ENCODE assay signal across 23 cellular contexts in the genomic region with DNA sequence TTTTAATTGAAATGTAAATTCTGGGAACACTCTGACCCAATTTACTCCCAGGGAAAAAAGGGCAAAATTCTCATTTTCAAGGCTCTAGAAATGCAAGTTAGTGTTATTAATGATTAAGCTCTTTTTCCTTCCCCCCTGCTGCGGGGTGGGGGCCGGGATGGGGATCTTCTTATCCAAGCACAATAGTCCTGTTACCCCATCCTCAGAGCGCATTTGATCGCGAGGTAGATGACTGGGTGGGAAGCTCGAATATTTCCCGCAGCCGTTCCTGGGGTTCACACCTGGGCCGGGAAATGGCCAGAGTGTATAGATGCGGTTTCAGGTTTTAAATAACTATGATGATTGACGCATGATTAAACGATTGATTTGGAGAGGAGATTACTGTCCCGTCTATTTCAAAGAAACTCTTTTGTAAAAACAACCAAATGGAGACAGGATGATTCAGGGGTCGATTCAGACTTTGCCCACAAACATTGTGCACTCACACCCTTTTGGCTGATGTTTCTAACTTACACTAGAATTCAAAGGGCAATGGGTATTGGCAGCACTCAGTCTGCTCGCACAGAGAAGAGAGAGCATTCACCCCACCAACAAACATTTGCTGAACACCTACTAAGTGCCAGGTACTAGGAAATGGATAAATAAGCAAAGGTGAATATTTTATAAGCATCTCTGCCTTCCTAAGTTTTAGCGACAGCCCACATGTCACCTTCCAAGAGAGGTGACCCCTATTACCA. TPM values are rescaled to one million over a fixed set of nuclear protein-coding genes. Genes with fewer than 3 reads are reported as not detected.
A peak's percentile ranks its signal among the peaks of the same experiment; 100 is the strongest.
DNase-seq lines count a peak whose midpoint lies in the region; ATAC-seq, FAIRE-seq and TF ChIP-seq lines count a peak whose summit lies in the region.
"Had no signal": no experiment of that assay in that cellular context is flagged by ENCODE, and none has a peak within 500 bp of the region (broad histone marks: within the 10 kb centered on the region; RNA-seq: fewer than 3 reads in every experiment).

No MANE protein-coding gene starts in this region.

- DNase-seq in H1 (ENCODE audit: low read depth in 1 of 2, low spot score in 2 of 2) (no peak), kidney (no peak), right lobe of liver (peak; percentile 52 to 77 (median 69)), T-helper 9 cell (no peak)
- DNase-seq in effector memory CD4-positive, alpha-beta T cell = no peak
- DNase-seq: Caco-2; CD4-positive, CD25-positive, alpha-beta regulatory T cell; DMS 273 treated with DMSO at 0.1 percent for 48 hours; DMS79 treated with DMSO at 0.1 percent for 48 hours; GOT3; Karpas-422; NCI-H1694; NCI-H2081; NCI-H2171; NCI-H345; NCI-H524 treated with DMSO at 0.1 percent for 48 hours; NCI-H82; SIG-M5 had no signal

- H2BK12ac ChIP-seq in H1 (ENCODE audit: low read depth, low read length) = no peak overlapping the region

- H3K4me3 ChIP-seq in H1 (ENCODE audit: extremely low read depth in 1 of 4, insufficient read depth in 2 of 4, low read depth in 3 of 4, low read length in 4 of 4) = 0 out of 8 replicates have a peak overlapping the region, but pooled peaks of 1 of the 4 experiments have one; percentile 16
- H3K4me3 ChIP-seq in kidney (ENCODE audit: low read length in 2 of 2) = peak overlapping the region in 1 of 2 donors; percentile 18
- peak overlapping the region; percentile 18 to 49 (median 43) for H3K4me3 ChIP-seq in right lobe of liver
- no peak overlapping the region for H3K4me3 ChIP-seq in effector memory CD4-positive, alpha-beta T cell (ENCODE audit: insufficient read depth, low read depth, low read length, poor library complexity, severe bottlenecking)
- H3K4me3 ChIP-seq: GM12878 had no signal

- H3K14ac ChIP-seq in H1 (ENCODE audit: insufficient read length) = no peak overlapping the region

- no peaks in the 10 kb centered on the region for H3K9me3 ChIP-seq in H1 (ENCODE audit: insufficient read depth in 2 of 2, low read depth in 1 of 2, low read length in 1 of 2)
- H3K9me3 ChIP-seq in kidney (ENCODE audit: control insufficient read depth in 1 of 2, low read length in 2 of 2) = no peaks in the 10 kb centered on the region
- H3K9me3 ChIP-seq in right lobe of liver = no peaks in the 10 kb centered on the region
- no peaks in the 10 kb centered on the region for H3K9me3 ChIP-seq in effector memory CD4-positive, alpha-beta T cell (ENCODE audit: control insufficient read depth, low read length)

- ATAC-seq in right lobe of liver (peak; percentile 75 to 84 (median 81)), GM21717 (IDR thresholded peaks at IDR 0.05; ENCODE audit: unreplicated experiment) (no peak), GM18520 (IDR thresholded peaks at IDR 0.05; ENCODE audit: unreplicated experiment) (no peak)
- ATAC-seq: GM12878, Panc1, SK-N-SH treated with all-trans-retinoic acid at 6 μM for 48 hours had no signal

- H4K20me1 ChIP-seq in H1 (replicated peaks in 1 of 2; ENCODE audit: control insufficient read depth in 1 of 2, insufficient read depth in 2 of 2, low read length in 2 of 2) = no peaks in the 10 kb centered on the region

- no peaks in the 10 kb centered on the region for H3K79me1 ChIP-seq in H1 (ENCODE audit: low read depth, low read length)

- H3K18ac ChIP-seq in H1 (ENCODE audit: extremely low read depth, low read length) = no peak overlapping the region

- POLR2A ChIA-PET in H1 (lab: Charles Lee; ENCODE audit: partially characterized antibody) = no interaction called here

- TF ChIP-seq EP300 in H1 (IDR thresholded peaks at IDR 0.05; ENCODE audit: borderline replicate concordance in 1 of 2, low read depth in 2 of 2, low read length in 2 of 2) = no peak

- H3K79me2 ChIP-seq in H1 (ENCODE audit: control insufficient read depth in 1 of 2, insufficient read depth in 2 of 2, low read length in 2 of 2) = no peaks in the 10 kb centered on the region

- H3K27ac ChIP-seq in H1 (ENCODE audit: low read depth, low read length) = no peak overlapping the region
- peak overlapping the region; percentile 65 to 70 for H3K27ac ChIP-seq in kidney (ENCODE audit: low read depth in 2 of 2, low read length in 2 of 2)
- H3K27ac ChIP-seq in right lobe of liver = peak overlapping the region; percentile 82 to 93 (median 91)
- no peak overlapping the region for H3K27ac ChIP-seq in effector memory CD4-positive, alpha-beta T cell (ENCODE audit: insufficient read depth, low read length, poor library complexity, severe bottlenecking)

- no peak overlapping the region for H4K8ac ChIP-seq in H1 (ENCODE audit: extremely low read depth, insufficient read depth, low read length)

- no peak overlapping the region for H2AK5ac ChIP-seq in H1 (ENCODE audit: low read depth, low read length)

- no peak for TF ChIP-seq POLR2A in H1 (IDR thresholded peaks at IDR 0.05; ENCODE audit: control extremely low read depth in 1 of 2, low read depth in 2 of 2, low read length in 2 of 2)
- no peak for TF ChIP-seq POLR2A in right lobe of liver (IDR thresholded peaks at IDR 0.05)

- H2BK20ac ChIP-seq in H1 (ENCODE audit: low read length) = no peak overlapping the region

- peaks cover 0 to 6% (median 2%) of the 10 kb centered on the region in 4 experiments; a peak in 4 of 7 replicates for H3K4me1 ChIP-seq in H1 (replicated peaks in 1 of 4; ENCODE audit: control insufficient read depth in 3 of 4, insufficient read depth in 4 of 4, low read length in 3 of 4)
- peaks cover 0 to 16% of the 10 kb centered on the region in 2 donors for H3K4me1 ChIP-seq in kidney (ENCODE audit: control insufficient read depth in 1 of 2, insufficient read depth in 1 of 2, low read depth in 1 of 2, low read length in 2 of 2)
- peaks cover 0 to 14% (median 0%) of the 10 kb centered on the region in 4 donors for H3K4me1 ChIP-seq in right lobe of liver
- no peaks in the 10 kb centered on the region for H3K4me1 ChIP-seq in effector memory CD4-positive, alpha-beta T cell (ENCODE audit: control insufficient read depth, insufficient read depth, low read length, poor library complexity, severe bottlenecking)
- H3K4me1 ChIP-seq: Caco-2 had no signal

- no peak for TF ChIP-seq CTCF in H1 (IDR thresholded peaks at IDR 0.05; ENCODE audit: control extremely low read depth in 1 of 3, insufficient read depth in 1 of 3, low read depth in 1 of 3, low read length in 3 of 3)
- TF ChIP-seq CTCF in kidney (IDR thresholded peaks at IDR 0.05; ENCODE audit: borderline replicate concordance, extremely low read depth, insufficient read depth) = no peak
- no peak for TF ChIP-seq CTCF in right lobe of liver (IDR thresholded peaks at IDR 0.05)

- H2BK120ac ChIP-seq in H1 (replicated peaks; ENCODE audit: low read depth, low read length) = no peak overlapping the region

- H4K91ac ChIP-seq in H1 (replicated peaks; ENCODE audit: insufficient read length, low read length) = no peak overlapping the region

- no peak for FAIRE-seq in H1 (lab: Jason Lieb, UNC)
- FAIRE-seq in kidney (lab: Jason Lieb, UNC) = no peak
- FAIRE-seq: GM12878 had no signal

- CTCF ChIA-PET in H1 (lab: Charles Lee; ENCODE audit: partially characterized antibody) = interaction anchor here (1.2 kb wide), 1 partner anchor 12 kb away, joined by 3 read pairs; no protein-coding TSS in a partner anchor

- intact Hi-C loops in kidney (cut with DNase I) (no loop called here), right lobe of liver (cut with DNase I) (no loop called here)

- peak overlapping the region; percentile 15 to 29; a peak in 1 of 4 replicates for H3K4me2 ChIP-seq in H1 (ENCODE audit: insufficient read depth in 1 of 2, low read depth in 2 of 2, low read length in 2 of 2)

- no peak overlapping the region for H2AFZ ChIP-seq in H1 (ENCODE audit: low read length)

- H3K23me2 ChIP-seq in H1 (ENCODE audit: low read depth, low read length) = no peaks in the 10 kb centered on the region

- H3K4ac ChIP-seq in H1 (replicated peaks; ENCODE audit: insufficient read length, low read depth, low read length) = no peak overlapping the region

- H3K36me3 ChIP-seq in H1 (ENCODE audit: control insufficient read depth in 2 of 4, insufficient read depth in 4 of 4, low read length in 3 of 4) (no peaks in the 10 kb centered on the region), kidney (ENCODE audit: control insufficient read depth in 1 of 2, insufficient read depth in 2 of 2, low read length in 2 of 2) (no peaks in the 10 kb centered on the region), right lobe of liver (no peaks in the 10 kb centered on the region)
- no peaks in the 10 kb centered on the region for H3K36me3 ChIP-seq in effector memory CD4-positive, alpha-beta T cell (ENCODE audit: control insufficient read depth, insufficient read depth, low read length)

- H3K27me3 ChIP-seq in H1 (replicated peaks in 1 of 4; ENCODE audit: control insufficient read depth in 3 of 4, extremely low read depth in 1 of 4, insufficient read depth in 3 of 4, low read length in 3 of 4) (no peaks in the 10 kb centered on the region), right lobe of liver (no peaks in the 10 kb centered on the region)
- H3K27me3 ChIP-seq in effector memory CD4-positive, alpha-beta T cell (replicated peaks; ENCODE audit: control insufficient read depth, insufficient read depth, low read length, poor library complexity, severe bottlenecking) = no peaks in the 10 kb centered on the region

- H4K5ac ChIP-seq in H1 (ENCODE audit: insufficient read length, low read depth, low read length) = no peak overlapping the region

- TF ChIP-seq RAD21 in H1 (IDR thresholded peaks at IDR 0.05 in 1 of 2, conservative IDR thresholded peaks at IDR 0.05 in 1 of 2; ENCODE audit: low read depth in 2 of 2, low read length in 2 of 2) = no peak

- H2BK5ac ChIP-seq in H1 (ENCODE audit: low read depth, low read length) = no peak overlapping the region

- H3K9ac ChIP-seq in H1 (replicated peaks in 1 of 4; ENCODE audit: extremely low read depth in 1 of 4, low read depth in 3 of 4, low read length in 3 of 4) = no peak overlapping the region
- peak overlapping the region in 1 of 2 donors; percentile 5 for H3K9ac ChIP-seq in kidney (ENCODE audit: low read length in 2 of 2)

- H3K23ac ChIP-seq in H1 (ENCODE audit: insufficient read length) = no peak overlapping the region

- WGBS in H1 (ENCODE audit: extremely low coverage in 1 of 2, insufficient coverage in 1 of 2, insufficient read length in 1 of 2, insufficient replicate concordance in 2 of 2, low coverage in 1 of 2, low lambda C conversion rate in 2 of 2, missing lambda C conversion rate in 1 of 2), 2 experiments = 61% methylated on average over 16 of the region's 16 CpGs; no CpG with 5 or more reads in 1 of the 2 experiments
- WGBS in right lobe of liver (ENCODE audit: insufficient coverage, low coverage, low lambda C conversion rate, missing lambda C conversion rate) = 4% methylated on average over 15 of the region's 16 CpGs

- no peak overlapping the region for H2BK15ac ChIP-seq in H1 (ENCODE audit: low read length)

- H3K56ac ChIP-seq in H1 (replicated peaks; ENCODE audit: insufficient read length, low read depth, low read length) = no peak overlapping the region

RNA-seq across cellular contexts. Expression of a gene that starts 55.0 kb away (rescaled TPM):
- 54.3 and 56.8 TPM in 2 replicates for total RNA-seq in H1 (2021; fragmentation: NEBNext Ultra II Directional; extraction: Animal tissue kit (Norgen Biotek cat#: 25700))
- 33.7 and 40.5 TPM in 2 replicates for polyA plus RNA-seq in H1 (2011; rRNA removed)
- 29.6 TPM for polyA plus RNA-seq in H1 (2011; cell fraction: cytosol; rRNA removed)
- 55.1 TPM for polyA plus RNA-seq in H1 (2011; cell fraction: nucleus; rRNA removed)
- polyA plus RNA-seq in H1 (2012, experiment 1 of 2) = 44.6 to 47.3 TPM (median 46.1 TPM) in 4 replicates
- 9.7 TPM for polyA plus RNA-seq in H1 (2012, experiment 2 of 2)
- polyA plus RNA-seq in H1 (2013, experiment 1 of 2) = 31.3 TPM
- polyA plus RNA-seq in H1 (2013, experiment 2 of 2) = 31.7 TPM
- polyA minus RNA-seq in H1 (2011; rRNA and poly(A)+ RNA removed) = 39.5 and 43.2 TPM in 2 replicates
- 29.9 TPM for polyA minus RNA-seq in H1 (2011; cell fraction: cytosol; rRNA and poly(A)+ RNA removed)
- 19.5 TPM for polyA minus RNA-seq in H1 (2011; cell fraction: nucleus; rRNA and poly(A)+ RNA removed)
- 75.3 TPM for total RNA-seq in kidney
- 15.3 TPM for polyA plus RNA-seq in kidney (ENCODE audit: insufficient read depth, low read depth, low replicate concordance)
- 10 to 100 TPM; 22.9 to 30.1 (median 26.4) TPM for total RNA-seq in right lobe of liver
- total RNA-seq: Caco-2; CD4-positive, CD25-positive, alpha-beta regulatory T cell had no signal
- polyA plus RNA-seq: CD4-positive, CD25-positive, alpha-beta regulatory T cell had no signal

Comparison
In these comparisons a context has a peak if more than half of its experiments do, and no peak if none do; other contexts are left out.
1. DNase-seq: peak in right lobe of liver (3 of 3); none in H1 (0 of 2), kidney (single experiment), T-helper 9 cell (single experiment) and effector memory CD4-positive, alpha-beta T cell (0 of 3).
2. H3K27ac ChIP-seq: peak in kidney (2 of 2) and right lobe of liver (3 of 3); none in H1 (single experiment) and effector memory CD4-positive, alpha-beta T cell (single experiment).
3. ATAC-seq: peak in right lobe of liver (4 of 4); none in GM21717 (single experiment) and GM18520 (single experiment).